ENCODE assay signal across 22 cellular contexts in genomic region chr14:61362072-61362750, GRCh38. TPM values are rescaled to one million over a fixed set of nuclear protein-coding genes. Genes with fewer than 3 reads are reported as not detected.
A peak's percentile ranks its signal among the peaks of the same experiment; 100 is the strongest.
DNase-seq lines count a peak whose midpoint lies in the region; ATAC-seq and TF ChIP-seq lines count a peak whose summit lies in the region.
"Had no signal": no experiment of that assay in that cellular context is flagged by ENCODE, and none has a peak within 500 bp of the region (broad histone marks: within the 10 kb centered on the region; RNA-seq: fewer than 3 reads in every experiment).

No MANE protein-coding gene starts in this region.

- H4K8ac ChIP-seq in mesendoderm (ENCODE audit: low read depth, low read length), result no peak overlapping the region

- ATAC-seq in activated T-cell treated with anti-CD3 and anti-CD28 coated beads, Interleukin-2, amount 50 U/mL, for 72 hours (replicated peaks in 1 of 2), result peak; percentile 23 to 42
- no peak for ATAC-seq in DND-41 (ENCODE audit: insufficient read depth, low read depth)
- ATAC-seq in upper lobe of left lung (ENCODE audit: low FRiP score in 2 of 2), result no peak
- ATAC-seq: Right ventricle myocardium inferior had no signal

- H3K27me3 ChIP-seq in DND-41 (ENCODE audit: insufficient read depth, low read length, poor library complexity), result no peaks in the 10 kb centered on the region
- no peaks in the 10 kb centered on the region for H3K27me3 ChIP-seq in NT2/D1 (ENCODE audit: insufficient read depth, insufficient read length)
- H3K27me3 ChIP-seq in mesendoderm (ENCODE audit: insufficient read depth, low read length, poor library complexity), result no peaks in the 10 kb centered on the region
- H3K27me3 ChIP-seq in upper lobe of left lung, result no peaks in the 10 kb centered on the region
- H3K27me3 ChIP-seq: BLaER1, Peyer's patch had no signal

- no peak overlapping the region for H2BK120ac ChIP-seq in mesendoderm (ENCODE audit: low read depth, low read length)

- DNase-seq in activated T-cell treated with anti-CD3 and anti-CD28 coated beads, Interleukin-2, amount 50 U/mL, for 72 hours, result no peak
- no peak for DNase-seq in activated T-cell treated with anti-CD3 and anti-CD28 coated beads, Interleukin-2, amount 50 U/mL, for 1 hour
- DNase-seq in DND-41 (no peak), NT2/D1 (ENCODE audit: low read depth, low spot score) (peak; percentile 8), mesendoderm (peak; percentile 82), C1 segment of cervical spinal cord (lab: John Stamatoyannopoulos, UW) (no peak), upper lobe of left lung (no peak)
- no peak for DNase-seq in stimulated activated CD4-positive, alpha-beta T cell treated with anti-CD3 and anti-CD28 coated beads, Interleukin-4, amount 100 ng/mL, for 24 hours
- DNase-seq: 8988T, DMS 273 treated with DMSO at 0.1 percent for 48 hours, EL, HCEC 1CT, KG1, NCI-H1048, NCI-H146, NCI-H2081, NCI-H510A, NCI-H774, Peyer's patch, SK-N-SH had no signal

- no peaks in the 10 kb centered on the region for H3K9me3 ChIP-seq in DND-41 (ENCODE audit: insufficient read depth, low read length, severe bottlenecking)
- H3K9me3 ChIP-seq in NT2/D1 (ENCODE audit: insufficient read depth, low read length), result no peaks in the 10 kb centered on the region
- H3K9me3 ChIP-seq in upper lobe of left lung, result no peaks in the 10 kb centered on the region
- H3K9me3 ChIP-seq: Peyer's patch, SK-N-SH had no signal

- no peak overlapping the region for H2BK5ac ChIP-seq in mesendoderm (ENCODE audit: low read length)

- no peak for TF ChIP-seq POLR2A in upper lobe of left lung (IDR thresholded peaks at IDR 0.05)

- H3K79me2 ChIP-seq in DND-41 (ENCODE audit: insufficient read depth, low read length) (peaks cover 98% of the 10 kb centered on the region), mesendoderm (ENCODE audit: control insufficient read depth, insufficient read depth, low read length) (no peaks in the 10 kb centered on the region)

- TF ChIP-seq CTCF in DND-41 (IDR thresholded peaks at IDR 0.05; ENCODE audit: borderline replicate concordance, extremely low read depth, low read length, poor library complexity, severe bottlenecking) (no peak), upper lobe of left lung (IDR thresholded peaks at IDR 0.05) (no peak)

- no peak for TF ChIP-seq EP300 in upper lobe of left lung (IDR thresholded peaks at IDR 0.05)

- peaks cover 10 to 16% of the 10 kb centered on the region in 2 donors for H3K36me3 Mint-ChIP-seq in activated T-cell treated with anti-CD3 and anti-CD28 coated beads, Interleukin-2, amount 50 U/mL, for 72 hours (ENCODE audit: insufficient read depth in 2 of 2)

- WGBS in mesendoderm (ENCODE audit: extremely low coverage, insufficient coverage, low lambda C conversion rate), result no CpG with 5 or more reads among the region's 5 CpGs
- WGBS in upper lobe of left lung, 2 donors, result 56 to 70% methylated on average over 5 of the region's 5 CpGs

- H3K9ac ChIP-seq in DND-41 (ENCODE audit: low read depth, low read length) (no peak overlapping the region), NT2/D1 (ENCODE audit: insufficient read length, low read depth) (no peak overlapping the region), mesendoderm (ENCODE audit: low read length) (no peak overlapping the region)
- H3K9ac ChIP-seq: BLaER1, SK-N-SH had no signal

- no peaks in the 10 kb centered on the region for H3K4me1 Mint-ChIP-seq in activated T-cell treated with anti-CD3 and anti-CD28 coated beads, Interleukin-2, amount 50 U/mL, for 72 hours (ENCODE audit: low read depth)

- H3K79me1 ChIP-seq in mesendoderm (ENCODE audit: low read length), result no peaks in the 10 kb centered on the region

- H3K36me3 ChIP-seq in DND-41 (ENCODE audit: insufficient read depth, low read length) (peaks cover 11% of the 10 kb centered on the region), NT2/D1 (ENCODE audit: insufficient read depth, insufficient read length, low read length) (no peaks in the 10 kb centered on the region), mesendoderm (ENCODE audit: control insufficient read depth, insufficient read depth, low read length) (no peaks in the 10 kb centered on the region), upper lobe of left lung (no peaks in the 10 kb centered on the region)
- H3K36me3 ChIP-seq: Peyer's patch had no signal

- H2AFZ ChIP-seq in DND-41 (ENCODE audit: low read depth, low read length), result no peak overlapping the region

- H3K18ac ChIP-seq in mesendoderm (ENCODE audit: low read length), result no peak overlapping the region

- H2BK15ac ChIP-seq in mesendoderm (replicated peaks; ENCODE audit: low read depth), result no peak overlapping the region

- no peak overlapping the region for H3K23ac ChIP-seq in mesendoderm (ENCODE audit: low read length)

- no peaks in the 10 kb centered on the region for H3K27me3 Mint-ChIP-seq in activated T-cell treated with anti-CD3 and anti-CD28 coated beads, Interleukin-2, amount 50 U/mL, for 72 hours (ENCODE audit: low read depth)

- no peak overlapping the region for H4K5ac ChIP-seq in mesendoderm (ENCODE audit: low read length)

- H3K4me3 Mint-ChIP-seq in activated T-cell treated with anti-CD3 and anti-CD28 coated beads, Interleukin-2, amount 50 U/mL, for 72 hours, result no peak overlapping the region

- H3K9me3 Mint-ChIP-seq in activated T-cell treated with anti-CD3 and anti-CD28 coated beads, Interleukin-2, amount 50 U/mL, for 72 hours, result no peaks in the 10 kb centered on the region

- peaks cover 10% of the 10 kb centered on the region for H3K4me1 ChIP-seq in DND-41 (ENCODE audit: insufficient read depth, low read length)
- H3K4me1 ChIP-seq in NT2/D1 (ENCODE audit: insufficient read depth, insufficient read length), result no peaks in the 10 kb centered on the region
- peaks cover 9% of the 10 kb centered on the region for H3K4me1 ChIP-seq in mesendoderm (ENCODE audit: control insufficient read depth, low read depth, low read length)
- peaks cover 44 to 62% (median 51%) of the 10 kb centered on the region in 4 donors for H3K4me1 ChIP-seq in upper lobe of left lung
- H3K4me1 ChIP-seq: Peyer's patch had no signal

- H3K56ac ChIP-seq in mesendoderm (ENCODE audit: low read length), result no peak overlapping the region

- H3K4me2 ChIP-seq in DND-41 (ENCODE audit: insufficient read depth, low read length) (no peak overlapping the region), mesendoderm (ENCODE audit: low read length) (no peak overlapping the region)
- H3K4me2 ChIP-seq: BLaER1, SK-N-SH had no signal

- H3K27ac ChIP-seq in DND-41 (ENCODE audit: low read length), result peak overlapping the region; percentile 10
- H3K27ac ChIP-seq in mesendoderm (ENCODE audit: low read depth, low read length), result no peak overlapping the region
- H3K27ac ChIP-seq in upper lobe of left lung, result peak overlapping the region in 2 of 4 donors; percentile 5 to 46
- H3K27ac ChIP-seq: BLaER1, Peyer's patch had no signal

- H2AK5ac ChIP-seq in mesendoderm (ENCODE audit: low read length), result no peak overlapping the region

- H3K27ac Mint-ChIP-seq in activated T-cell treated with anti-CD3 and anti-CD28 coated beads, Interleukin-2, amount 50 U/mL, for 72 hours, result no peak overlapping the region

- peaks cover 62% of the 10 kb centered on the region for H4K20me1 ChIP-seq in DND-41 (ENCODE audit: insufficient read depth, low read length)

- H3K4ac ChIP-seq in mesendoderm (ENCODE audit: low read depth, low read length), result no peak overlapping the region

- H3K4me3 ChIP-seq in DND-41 (ENCODE audit: low read depth in 1 of 2, low read length in 2 of 2) (no peak overlapping the region), NT2/D1 (ENCODE audit: insufficient read length, low read depth) (no peak overlapping the region), mesendoderm (ENCODE audit: low read length) (no peak overlapping the region), upper lobe of left lung (no peak overlapping the region)
- H3K4me3 ChIP-seq: BLaER1, Peyer's patch had no signal

RNA-seq across cellular contexts. Expression of gene PRKCH, which starts 40.8 kb away (rescaled TPM):
- 100 to 1,000 TPM; 127 to 143 TPM for total RNA-seq in activated T-cell treated with anti-CD3 and anti-CD28 coated beads, Interleukin-2, amount 50 U/mL, for 72 hours
- polyA plus RNA-seq in mesendoderm (2013, experiment 1 of 2), result 9.3 TPM
- polyA plus RNA-seq in mesendoderm (2013, experiment 2 of 2), result 7.0 TPM
- 100 to 1,000 TPM in 1 of 6 donors, 10 to 100 TPM in 5; 54.0 to 102 (median 76.6) TPM for total RNA-seq in upper lobe of left lung

Comparison
In these comparisons a context has a peak if more than half of its experiments do, and no peak if none do; other contexts are left out.
1. ATAC-seq: peak in activated T-cell treated with anti-CD3 and anti-CD28 coated beads, Interleukin-2, amount 50 U/mL, for 72 hours (2 of 2); none in DND-41 (single experiment) and upper lobe of left lung (0 of 2).
2. DNase-seq: peak in NT2/D1 (single experiment) and mesendoderm (single experiment); none in activated T-cell treated with anti-CD3 and anti-CD28 coated beads, Interleukin-2, amount 50 U/mL, for 72 hours (0 of 2), activated T-cell treated with anti-CD3 and anti-CD28 coated beads, Interleukin-2, amount 50 U/mL, for 1 hour (single experiment), DND-41 (single experiment), stimulated activated CD4-positive, alpha-beta T cell treated with anti-CD3 and anti-CD28 coated beads, Interleukin-4, amount 100 ng/mL, for 24 hours (single experiment), C1 segment of cervical spinal cord (0 of 14) and upper lobe of left lung (0 of 2).